8 cellular contexts compared by ENCODE assay signal in the genomic region with DNA sequence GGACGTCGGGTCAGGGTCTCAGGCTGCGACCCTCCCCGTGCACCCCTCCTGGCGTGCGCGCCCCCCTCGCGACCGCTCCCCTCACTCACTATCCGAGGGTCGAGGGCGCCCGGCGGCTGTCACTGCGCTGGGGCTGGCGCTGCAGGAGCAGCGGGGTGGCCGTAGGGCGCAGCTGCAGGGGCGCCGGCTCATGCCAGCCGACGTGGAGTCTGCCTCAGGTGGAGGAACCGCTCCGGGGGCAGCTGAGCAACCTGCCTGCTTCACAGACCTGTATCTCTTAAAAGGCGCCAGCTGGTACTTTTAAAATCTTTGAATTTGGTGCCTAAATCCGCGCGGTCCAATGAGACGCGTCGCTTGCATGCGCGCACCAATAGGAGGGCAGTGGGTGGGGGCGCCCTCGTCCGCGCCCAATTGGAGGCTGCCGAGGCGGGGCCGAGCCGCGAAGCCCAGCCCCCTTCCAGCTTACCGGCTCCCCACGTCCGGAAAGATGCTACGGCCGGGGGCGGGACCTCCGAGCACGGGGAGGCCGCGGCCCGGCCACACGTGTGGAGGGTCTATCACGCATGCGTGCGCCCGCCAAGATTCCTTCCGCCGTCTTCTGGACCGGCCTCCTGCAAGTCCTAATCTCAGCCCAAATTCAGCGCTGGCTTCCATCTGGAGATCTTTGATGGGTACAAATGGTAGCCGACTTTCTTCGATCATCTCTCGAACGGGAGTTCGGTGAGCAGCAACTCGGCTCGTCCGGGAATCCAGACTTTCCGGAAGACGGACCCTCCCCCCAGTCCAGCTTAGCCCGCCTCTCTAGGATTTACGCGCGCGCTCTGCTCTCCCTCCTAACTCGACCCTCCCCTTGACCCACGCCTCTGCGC. TPM values are rescaled to one million over a fixed set of nuclear protein-coding genes. Genes with fewer than 3 reads are reported as not detected.
DNase-seq lines count a peak whose midpoint lies in the region; ATAC-seq and TF ChIP-seq lines count a peak whose summit lies in the region.

A gene with protein sequence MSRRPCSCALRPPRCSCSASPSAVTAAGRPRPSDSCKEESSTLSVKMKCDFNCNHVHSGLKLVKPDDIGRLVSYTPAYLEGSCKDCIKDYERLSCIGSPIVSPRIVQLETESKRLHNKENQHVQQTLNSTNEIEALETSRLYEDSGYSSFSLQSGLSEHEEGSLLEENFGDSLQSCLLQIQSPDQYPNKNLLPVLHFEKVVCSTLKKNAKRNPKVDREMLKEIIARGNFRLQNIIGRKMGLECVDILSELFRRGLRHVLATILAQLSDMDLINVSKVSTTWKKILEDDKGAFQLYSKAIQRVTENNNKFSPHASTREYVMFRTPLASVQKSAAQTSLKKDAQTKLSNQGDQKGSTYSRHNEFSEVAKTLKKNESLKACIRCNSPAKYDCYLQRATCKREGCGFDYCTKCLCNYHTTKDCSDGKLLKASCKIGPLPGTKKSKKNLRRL (minus strand): TSS at position 274 of the 869 bp plus-strand sequence. CDS start 82 bp downstream, at position 192.

- H3K9me3 ChIP-seq in spleen = no peaks in the 10 kb centered on the region

- peak within 1 kb of the TSS; percentile 89 to 93 (median 92) for H3K27ac ChIP-seq in spleen

- DNase-seq in AG08396 (ENCODE audit: low spot score) (peak; percentile 98), NCI-H345 treated with DMSO at 0.1 percent for 48 hours (lab: John Stamatoyannopoulos, UW; ENCODE audit: unreplicated experiment) (peak; percentile 97), inferior parietal cortex (ENCODE audit: extremely low spot score) (peak; percentile 94), spleen (peak; percentile 99)
- peak; percentile 93 to 97 (median 94) for DNase-seq in activated CD4-positive, CD25-positive, alpha-beta regulatory T cell (lab: John Stamatoyannopoulos, UW)
- peak; percentile 97 for DNase-seq in central memory CD4-positive, alpha-beta T cell

- intact Hi-C loops in spleen (cut with DNase I; ENCODE audit: low total_unique reads) = no loop called here

- WGBS in spleen, 5 donors = 0 to 1% (median 1%) methylated on average over 54 to 82 of the region's 82 CpGs

- peaks cover 0 to 6% (median 0%) of the 10 kb centered on the region in 7 donors for H3K27me3 ChIP-seq in spleen (replicated peaks in 1 of 7)

- ATAC-seq in GM19023 (IDR thresholded peaks at IDR 0.05; ENCODE audit: unreplicated experiment) = peak; percentile 84
- ATAC-seq in HG03280 (IDR thresholded peaks at IDR 0.05; ENCODE audit: unreplicated experiment) = peak; percentile 86

- no peak for TF ChIP-seq CTCF in spleen (IDR thresholded peaks at IDR 0.05 in 8 of 11, conservative IDR thresholded peaks at IDR 0.05 in 3 of 11)

- TF ChIP-seq POLR2A in spleen (IDR thresholded peaks at IDR 0.05) = no peak

- H3K4me3 ChIP-seq in spleen = peak within 1 kb of the TSS; percentile 62 to 99 (median 94)

- H3K36me3 ChIP-seq in spleen = peaks cover 0 to 18% (median 2%) of the 10 kb centered on the region in 6 donors

- peaks cover 18 to 79% (median 47%) of the 10 kb centered on the region in 6 donors for H3K4me1 ChIP-seq in spleen

RNA-seq across cellular contexts. Expression of the gene that starts here (rescaled TPM):
- 10 to 100 TPM in 3 of 7 donors, 1 to 10 TPM in 4; 7.0 to 15.0 (median 9.9) TPM for total RNA-seq in spleen
- polyA plus RNA-seq in spleen = 1 to 10 TPM; 4.8 to 6.7 (median 5.4) TPM

Comparison
In these comparisons a context has a peak if more than half of its experiments do, and no peak if none do; other contexts are left out.
1. Peak in every context shown above with its lines: DNase-seq, ATAC-seq, H3K4me3 ChIP-seq and H3K27ac ChIP-seq.